In the genomic region with DNA sequence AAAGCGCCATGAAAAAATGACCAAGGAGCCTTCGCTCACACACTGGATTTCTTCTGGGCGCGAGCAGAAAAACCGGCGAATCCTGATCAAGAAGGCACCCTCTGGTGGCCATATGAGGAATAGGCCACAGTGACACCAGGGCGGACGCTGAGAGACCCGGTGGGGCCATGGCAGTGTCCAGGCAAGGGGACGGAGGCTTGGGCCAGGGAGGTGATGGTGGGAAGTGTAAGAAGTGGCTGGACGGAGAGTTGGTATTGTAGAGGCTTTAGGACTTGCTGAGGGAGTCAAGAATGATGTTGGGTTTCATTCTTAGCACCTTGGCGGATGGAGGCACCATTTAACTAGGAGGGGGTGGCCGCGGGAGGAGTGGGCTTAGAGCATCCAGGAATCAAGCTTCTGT, we compare ENCODE assay signal across 9 cellular contexts. TPM values are rescaled to one million over a fixed set of nuclear protein-coding genes. Genes with fewer than 3 reads are reported as not detected.
DNase-seq lines count a peak whose midpoint lies in the region; ATAC-seq, FAIRE-seq and TF ChIP-seq lines count a peak whose summit lies in the region.
"Had no signal": no experiment of that assay in that cellular context is flagged by ENCODE, and none has a peak within 500 bp of the region (broad histone marks: within the 10 kb centered on the region; RNA-seq: fewer than 3 reads in every experiment).

No MANE protein-coding gene starts in this region.

- peak; percentile 94 for TF ChIP-seq CTCF in OCI-LY1 (IDR thresholded peaks at IDR 0.05; ENCODE audit: low read length)
- peak; percentile 93 for TF ChIP-seq CTCF in fibroblast of the aortic adventitia (IDR thresholded peaks at IDR 0.05; ENCODE audit: insufficient read depth, low read length)

- H3K4me2 ChIP-seq in BLaER1 treated with 17β-estradiol and CSF1 and Interleukin-3, amounts not matched to agents 10 nM and 100 nM, result peak overlapping the region; percentile 67 to 89 (median 81)
- H3K4me2 ChIP-seq in OCI-LY1 (ENCODE audit: low read length), result peak overlapping the region; percentile 40; the same call in 1 of the 2 replicates

- H3F3A ChIP-seq in OCI-LY1 (ENCODE audit: insufficient read depth, low read length), result no peaks in the 10 kb centered on the region

- peaks cover 23 to 48% (median 31%) of the 10 kb centered on the region in 10 experiments for H3K4me1 ChIP-seq in BLaER1 treated with 17β-estradiol and CSF1 and Interleukin-3, amounts not matched to agents 10 nM and 100 nM
- H3K4me1 ChIP-seq in OCI-LY1 (ENCODE audit: insufficient read depth, low read length, severe bottlenecking), result peaks cover 16% of the 10 kb centered on the region

- peaks cover 0 to 9% (median 0%) of the 10 kb centered on the region in 11 experiments; a peak in 4 of 22 replicates for H3K27me3 ChIP-seq in BLaER1 treated with 17β-estradiol and CSF1 and Interleukin-3, amounts not matched to agents 10 nM and 100 nM
- peaks cover 23% of the 10 kb centered on the region; the same call in 1 of the 2 replicates for H3K27me3 ChIP-seq in OCI-LY1 (ENCODE audit: insufficient read depth, low read length)

- H3K9me3 ChIP-seq in BLaER1 treated with 17β-estradiol and CSF1 and Interleukin-3, amounts not matched to agents 10 nM and 100 nM (replicated peaks in 1 of 11), result peaks cover 15 to 19% (median 17%) of the 10 kb centered on the region in 11 experiments
- H3K9me3 ChIP-seq in OCI-LY1 (ENCODE audit: low read length), result peaks cover 12% of the 10 kb centered on the region

- peaks cover 0 to 7% (median 0%) of the 10 kb centered on the region in 11 experiments; a peak in 1 of 22 replicates for H4K20me1 ChIP-seq in BLaER1 treated with 17β-estradiol and CSF1 and Interleukin-3, amounts not matched to agents 10 nM and 100 nM
- no peaks in the 10 kb centered on the region for H4K20me1 ChIP-seq in OCI-LY1 (ENCODE audit: insufficient read depth, low read length)

- no peak overlapping the region for H3K27ac ChIP-seq in BLaER1 treated with 17β-estradiol and CSF1 and Interleukin-3, amounts not matched to agents 10 nM and 100 nM
- no peak overlapping the region for H3K27ac ChIP-seq in OCI-LY1 (ENCODE audit: low read depth, low read length, poor library complexity, severe bottlenecking)
- H3K27ac ChIP-seq: skin epidermis had no signal

- no peak for TF ChIP-seq POLR2A in H54 (IDR thresholded peaks at IDR 0.05; ENCODE audit: low read depth, low read length)

- peaks cover 0 to 6% (median 0%) of the 10 kb centered on the region in 11 experiments; a peak in 2 of 22 replicates for H3K36me3 ChIP-seq in BLaER1 treated with 17β-estradiol and CSF1 and Interleukin-3, amounts not matched to agents 10 nM and 100 nM
- H3K36me3 ChIP-seq in OCI-LY1 (ENCODE audit: insufficient read depth, low read length), result peaks cover 3% of the 10 kb centered on the region; the same call in 1 of the 2 replicates

- no peak overlapping the region for H2AFZ ChIP-seq in OCI-LY1 (ENCODE audit: low read length)

- FAIRE-seq in H54 (lab: Jason Lieb, UNC), result no peak

- ATAC-seq in GM21723 (IDR thresholded peaks at IDR 0.05; ENCODE audit: unreplicated experiment) (no peak), GM21367 (IDR thresholded peaks at IDR 0.05; ENCODE audit: unreplicated experiment) (no peak)

- H3K79me2 ChIP-seq in OCI-LY1 (ENCODE audit: insufficient read depth, low read length), result no peaks in the 10 kb centered on the region

- intact Hi-C loops in posterior cingulate gyrus (cut with DNase I), result no loop called here

- no peaks in the 10 kb centered on the region for H3K9me2 ChIP-seq in OCI-LY1 (ENCODE audit: low read depth, low read length)

- H3K9ac ChIP-seq in BLaER1 treated with 17β-estradiol and CSF1 and Interleukin-3, amounts not matched to agents 10 nM and 100 nM, result 0 out of 22 replicates have a peak overlapping the region, but pooled peaks of 2 of the 11 experiments have one; percentile 19 to 24
- H3K9ac ChIP-seq in OCI-LY1 (ENCODE audit: low read length), result no peak overlapping the region

- DNase-seq in H54 (ENCODE audit: insufficient read length, low spot score), result peak; percentile 35
- peak; percentile 79 to 81 for DNase-seq in activated T-cell treated with anti-CD3 and anti-CD28 coated beads, Interleukin-2, amount 50 U/mL, for 48 hours
- DNase-seq in fibroblast of the aortic adventitia (ENCODE audit: low read depth), result peak; percentile 55
- DNase-seq in posterior cingulate gyrus, result peak in 7 of 10 donors; percentile 17 to 83 (median 38)

- no peak overlapping the region for H3K4me3 ChIP-seq in BLaER1 treated with 17β-estradiol and CSF1 and Interleukin-3, amounts not matched to agents 10 nM and 100 nM
- no peak overlapping the region for H3K4me3 ChIP-seq in OCI-LY1 (ENCODE audit: low read depth, low read length, poor library complexity, severe bottlenecking)
- H3K4me3 ChIP-seq in fibroblast of the aortic adventitia (ENCODE audit: low read depth, low read length), result no peak overlapping the region
- H3K4me3 ChIP-seq: skin epidermis had no signal

RNA-seq across cellular contexts. Expression of gene RAC2, which starts 16.9 kb away (rescaled TPM):
- total RNA-seq in fibroblast of the aortic adventitia (ENCODE audit: low replicate concordance), result 5.6 and 14.4 TPM in 2 replicates

RNA-seq across cellular contexts. Expression of gene CYTH4, which starts 21.4 kb away (rescaled TPM):
- 0.25 and 0.72 TPM in 2 replicates for total RNA-seq in fibroblast of the aortic adventitia (ENCODE audit: low replicate concordance)

RNA-seq across cellular contexts. Expression of gene SSTR3, which starts 48.7 kb away (rescaled TPM):
- 0.41 TPM in 1 of 2 replicates, not detected in the other for total RNA-seq in fibroblast of the aortic adventitia (ENCODE audit: low replicate concordance)
